ENCODE assay signal across 20 cellular contexts in genomic region chr11:47007579-47007978, GRCh38.
"Had no signal": no experiment of that assay in that cellular context is flagged by ENCODE, and none has a peak within 500 bp of the region (broad histone marks: within the 10 kb centered on the region; RNA-seq: fewer than 3 reads in every experiment).

No MANE protein-coding gene starts in this region.

- DNase-seq: activated CD4-positive, alpha-beta T cell treated with anti-CD3 and anti-CD28 coated beads, Interleukin-2, amount 10 ng/mL, durations not matched to agents 7 days and 5 days; activated CD8-positive, alpha-beta memory T cell treated with anti-CD3 and anti-CD28 coated beads for 24 hours; activated naive CD4-positive, alpha-beta T cell treated with Interleukin-2 at 50 U/mL for 16 hours; dermis blood vessel endothelial cell; effector memory CD8-positive, alpha-beta T cell; left lung; mammary epithelial cell; mucosa of descending colon; naive thymus-derived CD4-positive, alpha-beta T cell; pancreas; stimulated activated naive B cell treated with anti-CD40 and anti-IgM and Interleukin-4, amounts not matched to agents 10 μg/mL and 1 μg/mL and 100 μg/mL, for 72 hours; substantia nigra had no signal

- H3K27me3 ChIP-seq: ascending aorta, breast epithelium, gastroesophageal sphincter, left lung, pancreas, tibial nerve, vagina had no signal

- FAIRE-seq: keratinocyte, pancreas, TTC549 had no signal

- ATAC-seq: effector memory CD8-positive, alpha-beta T cell; gastroesophageal sphincter; left lung; mucosa of descending colon; naive thymus-derived CD4-positive, alpha-beta T cell; pancreas; stimulated activated naive B cell treated with anti-CD40 and anti-IgM and Interleukin-4, amounts not matched to agents 10 μg/mL and 1 μg/mL and 100 μg/mL, for 72 hours had no signal

- H3K27ac ChIP-seq: ascending aorta, epithelial cell of prostate, left lung, pancreas, tibial nerve, vagina had no signal

- H3K4me3 ChIP-seq: ascending aorta, breast epithelium, gastroesophageal sphincter, left lung, mucosa of descending colon, pancreas, tibial nerve, vagina had no signal

- H3K36me3 ChIP-seq: ascending aorta, breast epithelium, gastroesophageal sphincter, left lung, pancreas, tibial nerve, vagina had no signal

- H3K9me3 ChIP-seq: ascending aorta, breast epithelium, gastroesophageal sphincter, left lung, mucosa of descending colon, pancreas, tibial nerve, vagina had no signal
